Comparison of ENCODE assay signal across 1 cellular context in genomic region chr3:139380575-139380974, GRCh38.
TF ChIP-seq lines count a peak whose summit lies in the region.

No MANE protein-coding gene starts in this region.

TF ChIP-seq in GM12878, 131 proteins besides CTCF, POLR2A, EP300 and RAD21:
- TF ChIP-seq MXI1 (IDR thresholded peaks at IDR 0.05; ENCODE audit: low read depth, low read length): no peak
- TF ChIP-seq MYC (IDR thresholded peaks at IDR 0.05; ENCODE audit: insufficient read depth, insufficient read length, insufficient replicate concordance, low read length, severe bottlenecking): no peak
- no peak for TF ChIP-seq ESRRA (IDR thresholded peaks at IDR 0.05; ENCODE audit: low read length)
- no peak for TF ChIP-seq IKZF1 (conservative IDR thresholded peaks at IDR 0.05)
- no peak for TF ChIP-seq ZNF384 (IDR thresholded peaks at IDR 0.05; ENCODE audit: borderline replicate concordance, low read depth, low read length)
- TF ChIP-seq NBN (IDR thresholded peaks at IDR 0.05): no peak
- TF ChIP-seq SREBF2 (IDR thresholded peaks at IDR 0.05; ENCODE audit: low read length): no peak
- no peak for TF ChIP-seq RB1 (IDR thresholded peaks at IDR 0.05; ENCODE audit: borderline replicate concordance)
- TF ChIP-seq E2F4 (IDR thresholded peaks at IDR 0.05; ENCODE audit: low read depth, low read length): no peak
- no peak for TF ChIP-seq MYB (IDR thresholded peaks at IDR 0.05; ENCODE audit: borderline replicate concordance, low read depth, low read length)
- TF ChIP-seq KLF5 (IDR thresholded peaks at IDR 0.05; ENCODE audit: partially characterized antibody): no peak
- TF ChIP-seq SP1 (IDR thresholded peaks at IDR 0.05; ENCODE audit: low read depth, low read length): no peak
- no peak for TF ChIP-seq ZSCAN29 (IDR thresholded peaks at IDR 0.05)
- no peak for TF ChIP-seq GABPA (IDR thresholded peaks at IDR 0.05; ENCODE audit: low read depth)
- no peak for TF ChIP-seq FOXM1 (IDR thresholded peaks at IDR 0.05; ENCODE audit: low read depth, low read length)
- no peak for TF ChIP-seq DPF2 (IDR thresholded peaks at IDR 0.05)
- no peak for TF ChIP-seq LARP7 (IDR thresholded peaks at IDR 0.05)
